1 cellular context compared by ENCODE assay signal in the genomic region with DNA sequence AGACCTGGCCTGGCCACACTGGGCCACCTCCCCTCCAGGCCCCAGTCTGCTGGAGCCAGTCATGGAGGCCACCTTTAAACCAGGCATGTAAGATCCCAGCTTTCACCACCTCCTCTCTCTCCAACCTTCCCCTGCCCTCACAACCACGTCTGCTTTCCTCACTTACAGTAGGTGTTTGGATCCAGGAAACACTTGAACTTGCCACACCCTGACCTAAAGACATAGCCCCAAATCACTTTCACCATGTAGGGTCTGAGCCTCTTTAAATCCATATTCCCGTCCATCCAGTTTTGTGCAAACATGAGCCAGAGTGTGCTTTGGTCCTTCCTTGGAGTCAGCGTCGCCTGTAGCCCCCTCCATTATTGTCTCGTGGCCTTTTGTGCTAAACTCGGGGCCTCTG.
TF ChIP-seq lines count a peak whose summit lies in the region.

No MANE protein-coding gene starts in this region.

TF ChIP-seq in H1, 55 proteins besides CTCF, POLR2A, EP300 and RAD21 (continued from another document):
- TF ChIP-seq, protein P1, sequence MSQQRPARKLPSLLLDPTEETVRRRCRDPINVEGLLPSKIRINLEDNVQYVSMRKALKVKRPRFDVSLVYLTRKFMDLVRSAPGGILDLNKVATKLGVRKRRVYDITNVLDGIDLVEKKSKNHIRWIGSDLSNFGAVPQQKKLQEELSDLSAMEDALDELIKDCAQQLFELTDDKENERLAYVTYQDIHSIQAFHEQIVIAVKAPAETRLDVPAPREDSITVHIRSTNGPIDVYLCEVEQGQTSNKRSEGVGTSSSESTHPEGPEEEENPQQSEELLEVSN (IDR thresholded peaks at IDR 0.05): no peak
- TF ChIP-seq CHD2 (IDR thresholded peaks at IDR 0.05; ENCODE audit: low read length) (no peak), EGR1 (IDR thresholded peaks at IDR 0.05; ENCODE audit: borderline replicate concordance, low read depth, low read length) (no peak), ZNF274 (IDR thresholded peaks at IDR 0.05; ENCODE audit: borderline replicate concordance, extremely low read depth, low read length) (no peak), SUZ12 (IDR thresholded peaks at IDR 0.05; ENCODE audit: low read length) (no peak), SIRT6 (IDR thresholded peaks at IDR 0.05; ENCODE audit: low read length) (no peak), TAF7 (optimal IDR thresholded peaks at IDR 0.05; ENCODE audit: borderline replicate concordance, low read depth, low read length) (no peak), FOSL1 (IDR thresholded peaks at IDR 0.05; ENCODE audit: insufficient read depth, low read depth, low read length) (no peak), CHD1 (IDR thresholded peaks at IDR 0.05; ENCODE audit: low read depth, low read length) (no peak), SRF (IDR thresholded peaks at IDR 0.05; ENCODE audit: low read depth, low read length) (no peak), CBX8 (IDR thresholded peaks at IDR 0.05; ENCODE audit: borderline replicate concordance, low read depth, low read length) (no peak), POLR2AphosphoS5 (IDR thresholded peaks at IDR 0.05; ENCODE audit: low read depth, low read length) (no peak), SIN3A (conservative IDR thresholded peaks at IDR 0.05 in 1 of 2, IDR thresholded peaks at IDR 0.05 in 1 of 2; ENCODE audit: low read depth in 1 of 2, low read length in 2 of 2) (no peak), KDM1A (IDR thresholded peaks at IDR 0.05; ENCODE audit: borderline replicate concordance, low read length) (no peak), ASH2L (IDR thresholded peaks at IDR 0.05; ENCODE audit: low read length) (no peak), SIX5 (IDR thresholded peaks at IDR 0.05; ENCODE audit: low read depth, low read length) (no peak)
- TF ChIP-seq, protein P2, sequence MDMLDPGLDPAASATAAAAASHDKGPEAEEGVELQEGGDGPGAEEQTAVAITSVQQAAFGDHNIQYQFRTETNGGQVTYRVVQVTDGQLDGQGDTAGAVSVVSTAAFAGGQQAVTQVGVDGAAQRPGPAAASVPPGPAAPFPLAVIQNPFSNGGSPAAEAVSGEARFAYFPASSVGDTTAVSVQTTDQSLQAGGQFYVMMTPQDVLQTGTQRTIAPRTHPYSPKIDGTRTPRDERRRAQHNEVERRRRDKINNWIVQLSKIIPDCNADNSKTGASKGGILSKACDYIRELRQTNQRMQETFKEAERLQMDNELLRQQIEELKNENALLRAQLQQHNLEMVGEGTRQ (IDR thresholded peaks at IDR 0.05; ENCODE audit: low read length): no peak
- TF ChIP-seq, protein P3, sequence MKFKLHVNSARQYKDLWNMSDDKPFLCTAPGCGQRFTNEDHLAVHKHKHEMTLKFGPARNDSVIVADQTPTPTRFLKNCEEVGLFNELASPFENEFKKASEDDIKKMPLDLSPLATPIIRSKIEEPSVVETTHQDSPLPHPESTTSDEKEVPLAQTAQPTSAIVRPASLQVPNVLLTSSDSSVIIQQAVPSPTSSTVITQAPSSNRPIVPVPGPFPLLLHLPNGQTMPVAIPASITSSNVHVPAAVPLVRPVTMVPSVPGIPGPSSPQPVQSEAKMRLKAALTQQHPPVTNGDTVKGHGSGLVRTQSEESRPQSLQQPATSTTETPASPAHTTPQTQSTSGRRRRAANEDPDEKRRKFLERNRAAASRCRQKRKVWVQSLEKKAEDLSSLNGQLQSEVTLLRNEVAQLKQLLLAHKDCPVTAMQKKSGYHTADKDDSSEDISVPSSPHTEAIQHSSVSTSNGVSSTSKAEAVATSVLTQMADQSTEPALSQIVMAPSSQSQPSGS (IDR thresholded peaks at IDR 0.05; ENCODE audit: low read length): no peak
